ENCODE assay signal across 18 cellular contexts in the genomic region with DNA sequence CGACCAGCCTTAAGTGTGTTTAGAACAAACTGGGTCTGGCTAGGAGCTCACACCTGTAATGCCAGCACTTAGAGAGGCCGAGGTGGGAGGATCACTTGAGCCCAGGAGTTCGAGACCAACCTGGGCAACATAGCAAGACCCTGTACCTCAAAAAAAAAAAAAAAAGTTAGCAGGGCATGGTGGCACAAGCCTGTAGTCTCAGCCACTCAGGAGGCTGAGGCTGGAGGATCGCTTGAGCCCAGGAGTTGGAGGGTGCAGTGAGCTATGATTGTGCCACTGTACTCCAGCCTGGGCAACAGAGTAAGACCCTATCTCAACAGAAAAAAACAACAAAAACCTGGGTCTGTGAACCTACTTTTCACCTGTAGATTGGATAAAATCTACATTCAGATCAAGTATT. TPM values are rescaled to one million over a fixed set of nuclear protein-coding genes. Genes with fewer than 3 reads are reported as not detected.
A peak's percentile ranks its signal among the peaks of the same experiment; 100 is the strongest.
DNase-seq lines count a peak whose midpoint lies in the region; ATAC-seq and TF ChIP-seq lines count a peak whose summit lies in the region.
"Had no signal": no experiment of that assay in that cellular context is flagged by ENCODE, and none has a peak within 500 bp of the region (broad histone marks: within the 10 kb centered on the region; RNA-seq: fewer than 3 reads in every experiment).

No MANE protein-coding gene starts in this region.

- peaks cover 69% of the 10 kb centered on the region for H3K4me1 Mint-ChIP-seq in activated CD4-positive, alpha-beta T cell treated with anti-CD3 and anti-CD28 coated beads, Interleukin-2, amount 10 ng/mL, durations not matched to agents 7 days and 5 days
- H3K4me1 Mint-ChIP-seq in activated CD4-positive, alpha-beta T cell treated with anti-CD3 and anti-CD28 coated beads for 36 hours, result peaks cover 50% of the 10 kb centered on the region
- H3K4me1 Mint-ChIP-seq in activated CD4-positive, alpha-beta memory T cell treated with anti-CD3 and anti-CD28 coated beads, Interleukin-2, amount 10 ng/mL, durations not matched to agents 7 days and 5 days, result peaks cover 62% of the 10 kb centered on the region
- H3K4me1 Mint-ChIP-seq in immature natural killer cell, result peaks cover 64 to 77% of the 10 kb centered on the region in 2 donors

- H3K27me3 Mint-ChIP-seq in activated CD4-positive, alpha-beta T cell treated with anti-CD3 and anti-CD28 coated beads, Interleukin-2, amount 10 ng/mL, durations not matched to agents 7 days and 5 days, result no peaks in the 10 kb centered on the region
- no peaks in the 10 kb centered on the region for H3K27me3 Mint-ChIP-seq in activated CD4-positive, alpha-beta T cell treated with anti-CD3 and anti-CD28 coated beads for 36 hours
- no peaks in the 10 kb centered on the region for H3K27me3 Mint-ChIP-seq in activated CD4-positive, alpha-beta memory T cell treated with anti-CD3 and anti-CD28 coated beads, Interleukin-2, amount 10 ng/mL, durations not matched to agents 7 days and 5 days
- peaks cover 0 to 15% (median 0%) of the 10 kb centered on the region in 3 donors for H3K27me3 Mint-ChIP-seq in immature natural killer cell (ENCODE audit: low read depth in 3 of 3)
- H3K27me3 Mint-ChIP-seq: IgD-negative memory B cell had no signal

- H3K9me3 Mint-ChIP-seq in activated CD4-positive, alpha-beta T cell treated with anti-CD3 and anti-CD28 coated beads, Interleukin-2, amount 10 ng/mL, durations not matched to agents 7 days and 5 days, result peaks cover 12% of the 10 kb centered on the region
- peaks cover 9% of the 10 kb centered on the region for H3K9me3 Mint-ChIP-seq in activated CD4-positive, alpha-beta T cell treated with anti-CD3 and anti-CD28 coated beads for 36 hours (ENCODE audit: low read depth)
- H3K9me3 Mint-ChIP-seq in activated CD4-positive, alpha-beta memory T cell treated with anti-CD3 and anti-CD28 coated beads, Interleukin-2, amount 10 ng/mL, durations not matched to agents 7 days and 5 days, result peaks cover 10% of the 10 kb centered on the region
- no peaks in the 10 kb centered on the region for H3K9me3 Mint-ChIP-seq in immature natural killer cell

- TF ChIP-seq CTCF in HEK293 (tag by site-specific recombination; IDR thresholded peaks at IDR 0.05), result no peak

- intact Hi-C loops in activated CD4-positive, alpha-beta T cell treated with anti-CD3 and anti-CD28 coated beads for 36 hours (cut with DNase I, micrococcal nuclease), result no loop called here

- POLR2A ChIA-PET in activated CD4-positive, alpha-beta T cell treated with anti-CD3 and anti-CD28 coated beads, Interleukin-2, amount 10 ng/mL, durations not matched to agents 7 days and 5 days (lab: Charles Lee), result no interaction called here
- POLR2A ChIA-PET in activated CD4-positive, alpha-beta T cell treated with anti-CD3 and anti-CD28 coated beads for 36 hours (lab: Charles Lee), result no interaction called here
- POLR2A ChIA-PET in HEK293 (lab: Yijun Ruan, JAX), result no interaction called here
- POLR2A ChIA-PET in activated CD4-positive, alpha-beta memory T cell treated with anti-CD3 and anti-CD28 coated beads, Interleukin-2, amount 10 ng/mL, durations not matched to agents 7 days and 5 days (lab: Charles Lee), result interaction anchor here (2.2 to 2.4 kb wide), 2 partner anchors 10 to 11 kb away, joined by 8 to 15 read pairs; no protein-coding TSS in a partner anchor

- no peak overlapping the region for H3K4me3 ChIP-seq in HEK293 (ENCODE audit: low read depth, low read length)
- H3K4me3 ChIP-seq: HAP-1 had no signal

- H3K36me3 ChIP-seq in HEK293 (ENCODE audit: control insufficient read depth in 2 of 2, insufficient read depth in 1 of 2, low read length in 2 of 2), result no peaks in the 10 kb centered on the region
- H3K36me3 ChIP-seq: BE2C, HAP-1 had no signal

- no peaks in the 10 kb centered on the region for H3K4me1 ChIP-seq in HEK293 (ENCODE audit: control insufficient read depth, insufficient read depth, low read length)
- H3K4me1 ChIP-seq: BE2C had no signal

- H3K4me3 Mint-ChIP-seq in activated CD4-positive, alpha-beta T cell treated with anti-CD3 and anti-CD28 coated beads, Interleukin-2, amount 10 ng/mL, durations not matched to agents 7 days and 5 days, result no peak overlapping the region
- no peak overlapping the region for H3K4me3 Mint-ChIP-seq in activated CD4-positive, alpha-beta T cell treated with anti-CD3 and anti-CD28 coated beads for 36 hours
- H3K4me3 Mint-ChIP-seq in activated CD4-positive, alpha-beta memory T cell treated with anti-CD3 and anti-CD28 coated beads, Interleukin-2, amount 10 ng/mL, durations not matched to agents 7 days and 5 days, result no peak overlapping the region
- H3K4me3 Mint-ChIP-seq in immature natural killer cell, result peak overlapping the region; percentile 3 to 82 (median 42)

- no peaks in the 10 kb centered on the region for H3K9me3 ChIP-seq in HEK293 (ENCODE audit: control insufficient read depth, insufficient read depth, low read depth, low read length)
- H3K9me3 ChIP-seq: BE2C had no signal

- peaks cover 66% of the 10 kb centered on the region for H3K36me3 Mint-ChIP-seq in activated CD4-positive, alpha-beta T cell treated with anti-CD3 and anti-CD28 coated beads, Interleukin-2, amount 10 ng/mL, durations not matched to agents 7 days and 5 days (ENCODE audit: low read depth)
- peaks cover 48% of the 10 kb centered on the region for H3K36me3 Mint-ChIP-seq in activated CD4-positive, alpha-beta T cell treated with anti-CD3 and anti-CD28 coated beads for 36 hours (ENCODE audit: low read depth)
- peaks cover 62% of the 10 kb centered on the region for H3K36me3 Mint-ChIP-seq in activated CD4-positive, alpha-beta memory T cell treated with anti-CD3 and anti-CD28 coated beads, Interleukin-2, amount 10 ng/mL, durations not matched to agents 7 days and 5 days (ENCODE audit: low read depth)
- H3K36me3 Mint-ChIP-seq in immature natural killer cell, result peaks cover 9 to 20% (median 13%) of the 10 kb centered on the region in 3 donors

- peak overlapping the region; percentile 54 for H3K27ac Mint-ChIP-seq in activated CD4-positive, alpha-beta T cell treated with anti-CD3 and anti-CD28 coated beads, Interleukin-2, amount 10 ng/mL, durations not matched to agents 7 days and 5 days
- H3K27ac Mint-ChIP-seq in activated CD4-positive, alpha-beta T cell treated with anti-CD3 and anti-CD28 coated beads for 36 hours, result no peak overlapping the region
- peak overlapping the region; percentile 44 for H3K27ac Mint-ChIP-seq in activated CD4-positive, alpha-beta memory T cell treated with anti-CD3 and anti-CD28 coated beads, Interleukin-2, amount 10 ng/mL, durations not matched to agents 7 days and 5 days
- peak overlapping the region; percentile 34 to 91 (median 78) for H3K27ac Mint-ChIP-seq in immature natural killer cell

- ATAC-seq in activated CD4-positive, alpha-beta T cell treated with anti-CD3 and anti-CD28 coated beads for 36 hours, result no peak

- no peak overlapping the region for H3K27ac ChIP-seq in HEK293 (ENCODE audit: extremely low read depth, low read depth, low read length)
- H3K27ac ChIP-seq: 22Rv1 had no signal

- no peak for DNase-seq in activated CD4-positive, alpha-beta T cell treated with anti-CD3 and anti-CD28 coated beads, Interleukin-2, amount 10 ng/mL, durations not matched to agents 7 days and 5 days
- no peak for DNase-seq in activated CD4-positive, alpha-beta T cell treated with anti-CD3 and anti-CD28 coated beads for 36 hours
- no peak for DNase-seq in activated CD4-positive, alpha-beta memory T cell treated with anti-CD3 and anti-CD28 coated beads, Interleukin-2, amount 10 ng/mL, durations not matched to agents 7 days and 5 days
- DNase-seq in immature natural killer cell (no peak), cerebellum (ENCODE audit: low spot score) (no peak), globus pallidus (ENCODE audit: low spot score) (no peak)
- DNase-seq in activated CD4-positive, CD25-positive, alpha-beta regulatory T cell (lab: John Stamatoyannopoulos, UW), result no peak
- DNase-seq: BE2C, DND-41, NCI-H1105, NCI-H1694, NCI-H2107, NCI-H2227 treated with DMSO at 0.1 percent for 48 hours, NCI-H524 had no signal

- CTCF ChIA-PET in activated CD4-positive, alpha-beta T cell treated with anti-CD3 and anti-CD28 coated beads, Interleukin-2, amount 10 ng/mL, durations not matched to agents 7 days and 5 days (lab: Charles Lee), result interaction anchor here (0.6 kb wide), 1 partner anchor 1508 kb away, joined by 3 read pairs; no protein-coding TSS in a partner anchor
- CTCF ChIA-PET in activated CD4-positive, alpha-beta T cell treated with anti-CD3 and anti-CD28 coated beads for 36 hours (lab: Charles Lee), result no interaction called here
- CTCF ChIA-PET in HEK293 (lab: Yijun Ruan, JAX), result interaction anchor here (0.6 kb wide), 1 partner anchor 22 kb away, joined by 4 read pairs; no protein-coding TSS in a partner anchor
- CTCF ChIA-PET in activated CD4-positive, alpha-beta memory T cell treated with anti-CD3 and anti-CD28 coated beads, Interleukin-2, amount 10 ng/mL, durations not matched to agents 7 days and 5 days (lab: Charles Lee), result no interaction called here

TF ChIP-seq in HEK293, 187 proteins besides CTCF, POLR2A, EP300 and RAD21:
- TF ChIP-seq ZNF146 (tag by site-specific recombination; IDR thresholded peaks at IDR 0.05), result no peak
- TF ChIP-seq ZNF121 (tag by site-specific recombination; IDR thresholded peaks at IDR 0.05), result peak; percentile 94
TF ChIP-seq in HEK293: peak in this region for 1.

RNA-seq across cellular contexts. Expression of a gene that starts 54.6 kb away (rescaled TPM):
- 100 to 1,000 TPM; 222 to 242 TPM for total RNA-seq in activated CD4-positive, alpha-beta T cell treated with anti-CD3 and anti-CD28 coated beads, Interleukin-2, amount 10 ng/mL, durations not matched to agents 7 days and 5 days
- total RNA-seq in activated CD4-positive, alpha-beta T cell treated with anti-CD3 and anti-CD28 coated beads for 36 hours, result 100 to 1,000 TPM in 1 of 2 experiments, 10 to 100 TPM in 1; 96.4 to 114 TPM
- total RNA-seq in activated CD4-positive, alpha-beta memory T cell treated with anti-CD3 and anti-CD28 coated beads, Interleukin-2, amount 10 ng/mL, durations not matched to agents 7 days and 5 days, result 100 to 1,000 TPM; 211 to 214 TPM
- polyA plus RNA-seq in immature natural killer cell, result 100 to 1,000 TPM in 1 of 3 donors, 10 to 100 TPM in 2; 43.4 to 133 (median 49.0) TPM
- 5.2 TPM for total RNA-seq in cerebellum

Comparison
In these comparisons a context has a peak if more than half of its experiments do, and no peak if none do; other contexts are left out.
1. CTCF ChIA-PET loops: an anchor here in activated CD4-positive, alpha-beta T cell treated with anti-CD3 and anti-CD28 coated beads, Interleukin-2, amount 10 ng/mL, durations not matched to agents 7 days and 5 days (0.6 kb wide) and HEK293 (0.6 kb wide); none called in activated CD4-positive, alpha-beta T cell treated with anti-CD3 and anti-CD28 coated beads for 36 hours and activated CD4-positive, alpha-beta memory T cell treated with anti-CD3 and anti-CD28 coated beads, Interleukin-2, amount 10 ng/mL, durations not matched to agents 7 days and 5 days.
2. H3K4me3 Mint-ChIP-seq: peak in immature natural killer cell (5 of 5); none in activated CD4-positive, alpha-beta T cell treated with anti-CD3 and anti-CD28 coated beads, Interleukin-2, amount 10 ng/mL, durations not matched to agents 7 days and 5 days (single experiment), activated CD4-positive, alpha-beta T cell treated with anti-CD3 and anti-CD28 coated beads for 36 hours (single experiment) and activated CD4-positive, alpha-beta memory T cell treated with anti-CD3 and anti-CD28 coated beads, Interleukin-2, amount 10 ng/mL, durations not matched to agents 7 days and 5 days (single experiment).
3. RNA of a gene that starts 54.6 kb away (total RNA-seq): 222 to 242 TPM in activated CD4-positive, alpha-beta T cell treated with anti-CD3 and anti-CD28 coated beads, Interleukin-2, amount 10 ng/mL, durations not matched to agents 7 days and 5 days, 211 to 214 TPM in activated CD4-positive, alpha-beta memory T cell treated with anti-CD3 and anti-CD28 coated beads, Interleukin-2, amount 10 ng/mL, durations not matched to agents 7 days and 5 days and 96.4 to 114 TPM in activated CD4-positive, alpha-beta T cell treated with anti-CD3 and anti-CD28 coated beads for 36 hours; 5.2 TPM in cerebellum (single experiment); every median in the first group is over 10 times any median in the second.